In the genomic region with DNA sequence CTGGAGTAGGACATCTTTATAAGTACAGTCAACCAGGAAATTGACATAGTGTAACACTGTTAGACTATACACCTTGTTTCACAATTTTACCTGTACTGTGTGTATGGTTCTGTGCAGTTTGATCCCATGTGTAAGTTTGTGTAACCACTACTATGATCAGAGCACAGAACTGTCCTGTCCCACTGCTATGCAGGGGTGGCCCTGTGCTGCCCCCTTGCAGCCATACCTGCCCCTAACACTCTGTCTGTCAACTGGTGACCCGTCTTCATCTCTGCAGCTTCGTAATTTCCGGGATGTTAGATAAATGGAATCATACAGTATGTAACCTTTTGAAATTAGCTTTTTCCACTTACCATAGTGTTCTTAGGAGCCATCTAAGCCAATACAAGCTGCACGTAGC, we compare ENCODE assay signal across 11 cellular contexts. TPM values are rescaled to one million over a fixed set of nuclear protein-coding genes. Genes with fewer than 3 reads are reported as not detected.
DNase-seq lines count a peak whose midpoint lies in the region; ATAC-seq and TF ChIP-seq lines count a peak whose summit lies in the region.
"Had no signal": no experiment of that assay in that cellular context is flagged by ENCODE, and none has a peak within 500 bp of the region (broad histone marks: within the 10 kb centered on the region; RNA-seq: fewer than 3 reads in every experiment).

No MANE protein-coding gene starts in this region.

- H3K4me1 Mint-ChIP-seq in MCF 10A (ENCODE audit: insufficient read depth, unreplicated experiment), result peaks cover 6% of the 10 kb centered on the region
- H3K4me1 Mint-ChIP-seq in endothelial cell (ENCODE audit: unreplicated experiment), result no peaks in the 10 kb centered on the region

- no peaks in the 10 kb centered on the region for H3K36me3 ChIP-seq in breast epithelium

- no peak for ATAC-seq in stimulated activated naive CD8-positive, alpha-beta T cell treated with anti-CD3 and anti-CD28 coated beads, Interleukin-15, Interleukin-2, amounts not matched to agents 100 U/mL and 50 U/mL, for 24 hours
- no peak for ATAC-seq in left lobe of liver

- H3K9me3 Mint-ChIP-seq in MCF 10A (ENCODE audit: unreplicated experiment) (no peaks in the 10 kb centered on the region), endothelial cell (ENCODE audit: unreplicated experiment) (no peaks in the 10 kb centered on the region)

- CTCF ChIA-PET in MCF 10A (lab: Yijun Ruan, JAX), result no interaction called here

- no peak overlapping the region for H3K4me3 ChIP-seq in breast epithelium
- H3K4me3 ChIP-seq: lung had no signal

- intact Hi-C loops in MCF 10A (cut with micrococcal nuclease), result no loop called here
- intact Hi-C loops in breast epithelium (cut with DNase I; ENCODE audit: low total_unique reads), result no loop called here

- H3K4me3 Mint-ChIP-seq in MCF 10A (ENCODE audit: unreplicated experiment) (no peak overlapping the region), endothelial cell (ENCODE audit: unreplicated experiment) (no peak overlapping the region)

- H3K27me3 ChIP-seq in breast epithelium, result no peaks in the 10 kb centered on the region

- in situ Hi-C loops in ACHN (cut with HindIII; ENCODE audit: low pct_ligation_motif_present, low pct_unique_long_range_greater_than_20kb, low sequenced_read_pairs), result no loop called here

- BruUV-seq in MCF 10A (replicated peaks; lab: Mats Ljungman, UMichigan), result no TSS peak

- no peaks in the 10 kb centered on the region for H3K27me3 Mint-ChIP-seq in MCF 10A (ENCODE audit: insufficient read depth, unreplicated experiment)
- H3K27me3 Mint-ChIP-seq in endothelial cell (ENCODE audit: unreplicated experiment), result no peaks in the 10 kb centered on the region

- TF ChIP-seq POLR2A in breast epithelium (IDR thresholded peaks at IDR 0.05), result no peak

- no peak for TF ChIP-seq CTCF in MCF 10A (IDR thresholded peaks at IDR 0.05; ENCODE audit: unreplicated experiment)
- no peak for TF ChIP-seq CTCF in breast epithelium (IDR thresholded peaks at IDR 0.05)
- TF ChIP-seq CTCF in endothelial cell (IDR thresholded peaks at IDR 0.05; ENCODE audit: unreplicated experiment), result peak; percentile 47

- H3K4me1 ChIP-seq in breast epithelium, result no peaks in the 10 kb centered on the region

- H3K36me3 Mint-ChIP-seq in MCF 10A (ENCODE audit: insufficient read depth, unreplicated experiment) (no peaks in the 10 kb centered on the region), endothelial cell (ENCODE audit: low read depth, unreplicated experiment) (no peaks in the 10 kb centered on the region)

- H3K9me3 ChIP-seq in breast epithelium, result no peaks in the 10 kb centered on the region

- H3K27ac Mint-ChIP-seq in MCF 10A (ENCODE audit: low read depth, unreplicated experiment) (no peak overlapping the region), endothelial cell (ENCODE audit: unreplicated experiment) (no peak overlapping the region)

- DNase-seq in MCF 10A (ENCODE audit: unreplicated experiment) (peak; percentile 4), breast epithelium (ENCODE audit: low spot score in 2 of 2) (no peak), OCI-M1 (lab: John Stamatoyannopoulos, UW) (peak; percentile 5), endothelial cell (ENCODE audit: low spot score) (peak; percentile 62), left lobe of liver (ENCODE audit: low spot score) (no peak), ACHN (no peak), NCI-H2171 treated with DMSO at 0.1 percent for 48 hours (lab: John Stamatoyannopoulos, UW) (no peak)
- peak; percentile 21 for DNase-seq in stimulated activated naive CD8-positive, alpha-beta T cell treated with anti-CD3 and anti-CD28 coated beads, Interleukin-15, Interleukin-2, amounts not matched to agents 100 U/mL and 50 U/mL, for 24 hours
- DNase-seq: effector CD8-positive, alpha-beta T cell; trophoblast cell had no signal

- POLR2A ChIA-PET in MCF 10A (lab: Yijun Ruan, JAX), result no interaction called here

- no peak overlapping the region for H3K27ac ChIP-seq in breast epithelium

RNA-seq across cellular contexts. Expression of a gene that starts 58.7 kb away (rescaled TPM):
- total RNA-seq in MCF 10A (2022) (not detected in 2 replicates), breast epithelium (not detected), endothelial cell (ENCODE audit: unreplicated experiment) (not detected), left lobe of liver (not detected)
- total RNA-seq: lung had no signal

Comparison
In these comparisons a context has a peak if more than half of its experiments do, and no peak if none do; other contexts are left out.
1. DNase-seq: peak in MCF 10A (single experiment), OCI-M1 (single experiment), endothelial cell (single experiment) and stimulated activated naive CD8-positive, alpha-beta T cell treated with anti-CD3 and anti-CD28 coated beads, Interleukin-15, Interleukin-2, amounts not matched to agents 100 U/mL and 50 U/mL, for 24 hours (single experiment); none in breast epithelium (0 of 2), left lobe of liver (single experiment), ACHN (single experiment) and NCI-H2171 treated with DMSO at 0.1 percent for 48 hours (single experiment).